Comparison of ENCODE assay signal across 8 cellular contexts in the genomic region with DNA sequence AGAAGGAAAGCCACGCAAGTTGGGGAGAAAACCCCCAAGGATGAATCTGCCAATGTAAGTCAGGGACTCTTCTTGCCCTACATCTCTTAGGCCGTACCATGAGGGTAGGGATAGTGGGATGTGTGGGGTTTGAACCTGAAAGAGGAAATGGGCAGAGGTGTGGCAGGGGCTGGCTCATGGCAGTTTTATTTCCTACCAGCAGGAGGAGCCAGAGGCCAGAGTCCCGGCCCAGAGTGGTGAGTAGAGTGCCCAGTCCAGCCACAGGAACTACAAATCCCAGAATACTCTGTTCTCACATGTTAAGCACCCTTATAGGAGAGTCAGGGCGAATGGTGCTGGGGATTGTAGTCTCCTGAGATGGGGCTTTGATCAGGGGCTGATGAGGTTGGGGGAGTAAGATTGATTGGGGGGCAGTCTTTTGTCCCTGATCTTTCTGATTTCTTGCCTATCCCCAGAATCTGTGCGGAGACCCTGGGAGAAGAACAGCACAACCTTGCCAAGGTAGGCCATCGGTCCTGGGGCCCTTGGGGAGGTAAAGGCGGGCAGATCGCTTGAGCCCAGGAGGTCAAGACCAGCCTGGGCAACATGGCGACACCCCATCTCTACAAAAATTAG. TPM values are rescaled to one million over a fixed set of nuclear protein-coding genes. Genes with fewer than 3 reads are reported as not detected.
DNase-seq lines count a peak whose midpoint lies in the region; ATAC-seq and TF ChIP-seq lines count a peak whose summit lies in the region.

No MANE protein-coding gene starts in this region.

- H3K4me1 ChIP-seq in KMS-11 (ENCODE audit: low read depth, poor library complexity, severe bottlenecking) (peaks cover 5% of the 10 kb centered on the region), mucosa of descending colon (ENCODE audit: low read depth) (peaks cover 31% of the 10 kb centered on the region)

- H2AFZ ChIP-seq in KMS-11 (ENCODE audit: low read depth) = no peak overlapping the region

- no peak overlapping the region for H3K27ac ChIP-seq in KMS-11

- H3K4me2 ChIP-seq in KMS-11 = no peak overlapping the region

- ATAC-seq in GM21381 (IDR thresholded peaks at IDR 0.05; ENCODE audit: unreplicated experiment) = peak; percentile 71
- peak; percentile 85 for ATAC-seq in mucosa of descending colon
- ATAC-seq in stimulated activated memory B cell treated with anti-CD40 and anti-IgM and Interleukin-4, amounts not matched to agents 10 μg/mL and 1 μg/mL and 100 μg/mL, for 72 hours = peak; percentile 97

- H4K20me1 ChIP-seq in KMS-11 (ENCODE audit: insufficient read depth) = no peaks in the 10 kb centered on the region

- H3K79me2 ChIP-seq in KMS-11 (ENCODE audit: insufficient read depth, low read depth) = no peaks in the 10 kb centered on the region

- no peaks in the 10 kb centered on the region for H3K9me3 ChIP-seq in mucosa of descending colon

- H3K4me1 Mint-ChIP-seq in stimulated activated memory B cell treated with anti-CD40 and anti-IgM and Interleukin-4, amounts not matched to agents 10 μg/mL and 1 μg/mL and 100 μg/mL, for 72 hours = peaks cover 42% of the 10 kb centered on the region

- H3K36me3 ChIP-seq in KMS-11 (ENCODE audit: insufficient read depth) (no peaks in the 10 kb centered on the region), mucosa of descending colon (ENCODE audit: low read depth) (peaks cover 18% of the 10 kb centered on the region)

- TF ChIP-seq CTCF in KMS-11 (conservative IDR thresholded peaks at IDR 0.05; ENCODE audit: low read depth, low read length) (peak; percentile 95), mucosa of descending colon (IDR thresholded peaks at IDR 0.05) (peak; percentile 80)

- no peaks in the 10 kb centered on the region for H3K27me3 ChIP-seq in KMS-11 (ENCODE audit: insufficient read depth, low read depth)

- H3K27ac Mint-ChIP-seq in stimulated activated memory B cell treated with anti-CD40 and anti-IgM and Interleukin-4, amounts not matched to agents 10 μg/mL and 1 μg/mL and 100 μg/mL, for 72 hours = peak overlapping the region; percentile 7

- intact Hi-C loops in mucosa of descending colon (cut with DNase I, micrococcal nuclease) = loop anchor here in 1 of 2 donors (2.0 kb wide), 1 partner anchor 15 kb away; no protein-coding TSS in a partner anchor

- no peaks in the 10 kb centered on the region for H3K27me3 Mint-ChIP-seq in stimulated activated memory B cell treated with anti-CD40 and anti-IgM and Interleukin-4, amounts not matched to agents 10 μg/mL and 1 μg/mL and 100 μg/mL, for 72 hours

- no peak overlapping the region for H3K9ac ChIP-seq in KMS-11

- DNase-seq in COLO668 (lab: John Stamatoyannopoulos, UW; ENCODE audit: unreplicated experiment) = peak; percentile 68
- peak; percentile 96 for DNase-seq in OCI-M1 (lab: John Stamatoyannopoulos, UW)
- peak; percentile 68 for DNase-seq in activated CD8-positive, alpha-beta memory T cell treated with anti-CD3 and anti-CD28 coated beads, Interleukin-2, amount 50 U/mL, for 4 hours
- peak; percentile 99 for DNase-seq in epidermal melanocyte (ENCODE audit: insufficient read length, low spot score)
- DNase-seq in mucosa of descending colon = peak; percentile 79 to 86 (median 80)

- H3K4me3 Mint-ChIP-seq in stimulated activated memory B cell treated with anti-CD40 and anti-IgM and Interleukin-4, amounts not matched to agents 10 μg/mL and 1 μg/mL and 100 μg/mL, for 72 hours = no peak overlapping the region

- no peaks in the 10 kb centered on the region for H3K9me3 Mint-ChIP-seq in stimulated activated memory B cell treated with anti-CD40 and anti-IgM and Interleukin-4, amounts not matched to agents 10 μg/mL and 1 μg/mL and 100 μg/mL, for 72 hours

- H3K4me3 ChIP-seq in KMS-11 (IDR thresholded peaks at IDR 0.05; ENCODE audit: insufficient read depth, low read depth, low read length) (no peak overlapping the region), mucosa of descending colon (no peak overlapping the region)

- peaks cover 48% of the 10 kb centered on the region for H3K36me3 Mint-ChIP-seq in stimulated activated memory B cell treated with anti-CD40 and anti-IgM and Interleukin-4, amounts not matched to agents 10 μg/mL and 1 μg/mL and 100 μg/mL, for 72 hours

RNA-seq across cellular contexts. Expression of a gene that starts 16.5 kb away (rescaled TPM):
- 100 to 1,000 TPM; 190 to 252 (median 235) TPM for total RNA-seq in mucosa of descending colon

RNA-seq across cellular contexts. Expression of a gene that starts 25.5 kb away (rescaled TPM):
- 1 to 10 TPM in 1 of 3 donors, under 1 TPM in 2; 0.43 to 1.3 (median 0.87) TPM for total RNA-seq in mucosa of descending colon

RNA-seq across cellular contexts. Expression of a gene that starts 26.9 kb away (rescaled TPM):
- 10 to 100 TPM in 1 of 3 donors, 1 to 10 TPM in 2; 3.1 to 18.2 (median 6.2) TPM for total RNA-seq in mucosa of descending colon

RNA-seq across cellular contexts. Expression of a gene that starts 56.0 kb away (rescaled TPM):
- 10 to 100 TPM in 1 of 3 donors, 1 to 10 TPM in 1, under 1 TPM in 1; 0.58 to 10.3 (median 1.6) TPM for total RNA-seq in mucosa of descending colon
